In the genomic region with DNA sequence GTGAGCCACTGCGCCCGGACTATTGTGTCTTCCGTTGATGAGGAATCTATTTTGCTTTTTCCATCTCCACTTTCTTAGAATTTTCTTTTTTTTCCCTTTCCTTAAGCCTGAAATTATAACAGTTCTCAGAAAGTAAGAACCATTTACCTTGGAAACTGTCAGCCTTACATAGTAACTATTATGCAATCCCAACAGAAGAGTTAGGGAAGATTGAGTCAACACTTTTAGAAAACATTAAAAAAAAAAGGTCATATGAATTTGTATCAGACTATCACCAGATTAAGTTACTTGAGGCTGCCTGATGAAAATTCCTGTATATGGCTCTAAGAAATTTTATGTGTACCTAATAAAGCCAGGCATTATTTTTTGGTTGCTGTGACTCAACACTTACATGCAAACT, we compare ENCODE assay signal across 5 cellular contexts. TPM values are rescaled to one million over a fixed set of nuclear protein-coding genes. Genes with fewer than 3 reads are reported as not detected.
"Had no signal": no experiment of that assay in that cellular context is flagged by ENCODE, and none has a peak within 500 bp of the region (broad histone marks: within the 10 kb centered on the region; RNA-seq: fewer than 3 reads in every experiment).

No MANE protein-coding gene starts in this region.

RNA-seq across cellular contexts. Expression of a gene that starts 35.6 kb away (rescaled TPM):
- total RNA-seq: activated CD8-positive, alpha-beta T cell treated with anti-CD3 and anti-CD28 coated beads for 36 hours; ascending aorta; dermis blood vessel endothelial cell; glomerular endothelial cell; T-helper 17 cell had no signal
